In the genomic region with DNA sequence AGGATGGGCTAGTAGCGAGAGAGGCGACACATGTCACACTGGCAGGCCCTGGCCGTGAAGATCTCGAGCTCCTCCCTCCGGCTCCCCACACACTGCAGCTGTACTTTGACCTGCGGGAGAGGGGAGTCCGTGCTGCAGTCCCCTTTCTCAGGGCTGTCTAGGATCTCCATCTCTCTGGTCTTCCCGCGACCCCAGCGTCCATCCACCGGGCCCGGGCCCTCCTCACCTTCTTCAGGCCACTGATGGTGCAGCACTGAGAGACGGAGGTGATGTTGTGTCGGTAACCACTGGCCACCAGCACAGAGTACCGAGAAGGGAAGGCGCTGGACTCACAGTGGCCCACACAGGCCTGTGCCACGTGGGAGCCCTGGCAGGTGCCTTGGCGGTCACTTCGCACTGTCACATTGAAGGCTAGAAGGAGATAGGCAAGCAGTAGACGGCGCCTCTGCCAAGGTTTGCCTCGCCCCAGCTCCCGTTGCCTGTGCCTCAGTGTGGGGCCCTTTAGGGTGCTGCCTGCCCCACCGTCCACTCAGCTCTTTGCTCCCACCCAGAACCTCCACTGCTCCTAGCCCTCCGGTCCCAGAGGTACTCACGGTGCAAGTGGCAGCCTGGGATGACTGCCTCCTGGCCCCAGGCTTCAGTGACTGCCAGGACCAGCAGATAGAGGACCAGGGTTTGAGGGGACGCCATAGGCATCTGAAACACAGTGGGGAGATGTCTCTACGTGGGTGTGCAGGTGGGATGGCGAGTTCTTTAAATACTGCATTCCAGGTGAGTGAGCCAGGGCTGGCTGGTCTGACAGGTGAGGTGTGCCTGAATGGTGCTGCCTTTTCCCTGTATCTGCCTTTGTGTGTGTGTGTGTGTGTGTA, we compare ENCODE assay signal across 1 cellular context.
A peak's percentile ranks its signal among the peaks of the same experiment; 100 is the strongest.
TF ChIP-seq lines count a peak whose summit lies in the region.

No MANE protein-coding gene starts in this region.

TF ChIP-seq in K562, 482 proteins besides CTCF, POLR2A, EP300 and RAD21:
- TF ChIP-seq E2F4 (CRISPR knock-in tag; IDR thresholded peaks at IDR 0.05; ENCODE audit: low read depth), result no peak
- no peak for TF ChIP-seq HNRNPL (IDR thresholded peaks at IDR 0.05; ENCODE audit: low read depth, low read length)
- TF ChIP-seq RBFOX2 (IDR thresholded peaks at IDR 0.05; ENCODE audit: low read depth, low read length), result 0 out of 2 replicates have a peak, but pooled peaks have one; percentile 20
